ENCODE assay signal across 10 cellular contexts in the genomic region with DNA sequence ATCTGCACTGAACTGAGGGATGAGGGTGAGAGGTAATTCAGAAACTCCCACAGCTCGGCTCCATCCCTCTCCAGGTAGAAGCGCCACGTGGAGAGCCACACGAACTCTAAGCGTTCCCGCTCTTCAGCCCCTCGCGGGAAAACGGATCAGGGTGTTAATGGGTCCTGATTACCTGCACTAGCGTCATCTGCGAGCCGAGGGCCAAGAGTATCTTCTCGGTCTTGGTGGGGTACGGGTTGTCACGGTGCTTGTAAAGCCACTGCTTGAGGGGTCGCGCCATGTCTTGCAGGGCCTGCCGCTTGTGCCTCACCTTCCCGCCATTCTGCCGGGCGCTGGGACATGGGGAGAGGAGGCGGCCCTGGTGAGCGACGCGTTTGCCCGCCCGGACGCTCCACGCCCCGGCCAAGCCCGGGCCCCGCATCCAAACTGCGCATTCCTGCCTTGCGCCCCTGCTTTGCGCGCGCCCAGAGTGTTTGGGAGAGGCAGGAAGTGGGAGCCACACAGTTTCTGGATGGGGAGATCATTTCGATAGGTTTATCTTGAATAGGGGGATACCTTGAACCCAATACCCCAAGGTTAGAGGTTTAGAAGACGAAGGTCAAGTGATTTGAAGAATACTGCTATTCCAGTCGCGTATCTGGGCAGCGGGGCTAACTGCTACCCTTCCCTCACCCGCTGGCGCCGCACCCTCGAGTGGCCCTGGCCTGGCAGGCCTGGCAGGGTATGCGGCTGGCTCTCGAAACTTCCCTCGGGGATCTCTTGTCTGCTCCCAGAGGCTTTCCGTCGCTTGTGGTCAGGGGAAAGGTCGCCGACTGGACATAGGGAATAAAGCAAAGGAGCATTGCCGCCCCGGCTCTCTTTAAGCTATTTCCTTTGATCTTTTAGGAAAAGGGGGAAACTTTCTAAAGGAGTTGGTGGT. TPM values are rescaled to one million over a fixed set of nuclear protein-coding genes. Genes with fewer than 3 reads are reported as not detected.
DNase-seq lines count a peak whose midpoint lies in the region; ATAC-seq, FAIRE-seq and TF ChIP-seq lines count a peak whose summit lies in the region.
"Had no signal": no experiment of that assay in that cellular context is flagged by ENCODE, and none has a peak within 500 bp of the region (broad histone marks: within the 10 kb centered on the region; RNA-seq: fewer than 3 reads in every experiment).

No MANE protein-coding gene starts in this region.

- peaks cover 0 to 26% (median 12%) of the 10 kb centered on the region in 7 donors for H3K9me3 Mint-ChIP-seq in CD14-positive monocyte
- no peaks in the 10 kb centered on the region for H3K9me3 Mint-ChIP-seq in T-helper 2 cell treated with Interferon-gamma antibody and Interleukin-4, amounts not matched to agents 5 μg/mL and 100 μg/mL, for 36 hours

- peak overlapping the region; percentile 96 to 98 for H3K27ac ChIP-seq in ovary

- TF ChIP-seq POLR2A in ovary (IDR thresholded peaks at IDR 0.05) = no peak

- H3K4me3 ChIP-seq in fibroblast of mammary gland (ENCODE audit: control insufficient read depth, low read depth, low read length) (peak overlapping the region; percentile 9), ovary (peak overlapping the region; percentile 75)
- H3K4me3 ChIP-seq: GM12878 had no signal

- no peaks in the 10 kb centered on the region for H3K4me1 ChIP-seq in ovary (ENCODE audit: insufficient read depth)

- TF ChIP-seq CTCF in CD14-positive monocyte (IDR thresholded peaks at IDR 0.05) (no peak), fibroblast of mammary gland (conservative IDR thresholded peaks at IDR 0.05; ENCODE audit: control insufficient read depth, insufficient read depth, low read depth, low read length) (no peak), ovary (IDR thresholded peaks at IDR 0.05) (no peak)

- WGBS in ovary, 3 donors = 50 to 64% (median 62%) methylated on average over 55 of the region's 55 CpGs

- H3K9me3 ChIP-seq in ovary = no peaks in the 10 kb centered on the region
- H3K9me3 ChIP-seq: adrenal gland had no signal

- no peak for ATAC-seq in GM19467 (IDR thresholded peaks at IDR 0.05; ENCODE audit: unreplicated experiment)

- intact Hi-C loops in CD14-positive monocyte (cut with micrococcal nuclease) (loop anchor here (10.0 kb wide), 2 partner anchors 643 to 653 kb away; no protein-coding TSS in a partner anchor), ovary (cut with DNase I) (loop anchor here in 3 of 4 donors (1.0 to 10.0 kb wide), 5 partner anchors 73 to 437 kb away; no protein-coding TSS in a partner anchor)

- peaks cover 57 to 77% (median 59%) of the 10 kb centered on the region in 3 donors for H3K27me3 Mint-ChIP-seq in CD14-positive monocyte (ENCODE audit: low read depth in 3 of 3)
- peaks cover 72% of the 10 kb centered on the region for H3K27me3 Mint-ChIP-seq in T-helper 2 cell treated with Interferon-gamma antibody and Interleukin-4, amounts not matched to agents 5 μg/mL and 100 μg/mL, for 36 hours (ENCODE audit: low read depth)

- H3K4me3 Mint-ChIP-seq in CD14-positive monocyte = peak overlapping the region; percentile 93 to 96
- peak overlapping the region; percentile 68 for H3K4me3 Mint-ChIP-seq in T-helper 2 cell treated with Interferon-gamma antibody and Interleukin-4, amounts not matched to agents 5 μg/mL and 100 μg/mL, for 36 hours

- no peak for FAIRE-seq in urothelium cell line (lab: Jason Lieb, UNC)

- H3K27ac Mint-ChIP-seq in CD14-positive monocyte = no peak overlapping the region
- H3K27ac Mint-ChIP-seq in T-helper 2 cell treated with Interferon-gamma antibody and Interleukin-4, amounts not matched to agents 5 μg/mL and 100 μg/mL, for 36 hours = no peak overlapping the region

- in situ Hi-C loops in KBM-7 (cut with MboI; ENCODE audit: low pct_unique_long_range_greater_than_20kb, low sequenced_read_pairs) = no loop called here

- H3K36me3 ChIP-seq in ovary = no peaks in the 10 kb centered on the region
- H3K36me3 ChIP-seq: adrenal gland had no signal

- TF ChIP-seq EP300 in ovary (IDR thresholded peaks at IDR 0.05) = no peak

- no peak for DNase-seq in CD14-positive monocyte (ENCODE audit: low spot score)
- no peak for DNase-seq in T-helper 2 cell treated with Interferon-gamma antibody and Interleukin-4, amounts not matched to agents 5 μg/mL and 100 μg/mL, for 36 hours (ENCODE audit: low spot score)
- DNase-seq in fibroblast of mammary gland (ENCODE audit: low read depth) = no peak
- DNase-seq in ovary = peak in 4 of 5 donors; percentile 22 to 56 (median 54)
- DNase-seq in urothelium cell line (ENCODE audit: low spot score) = no peak
- DNase-seq in NCI-H226 = no peak
- no peak for DNase-seq in KBM-7

- no peaks in the 10 kb centered on the region for H3K27me3 ChIP-seq in ovary

- peaks cover 0 to 16% of the 10 kb centered on the region in 2 donors for H3K36me3 Mint-ChIP-seq in CD14-positive monocyte
- no peaks in the 10 kb centered on the region for H3K36me3 Mint-ChIP-seq in T-helper 2 cell treated with Interferon-gamma antibody and Interleukin-4, amounts not matched to agents 5 μg/mL and 100 μg/mL, for 36 hours (ENCODE audit: low read depth)

- H3K4me1 Mint-ChIP-seq in CD14-positive monocyte = peaks cover 42% of the 10 kb centered on the region
- peaks cover 18% of the 10 kb centered on the region for H3K4me1 Mint-ChIP-seq in T-helper 2 cell treated with Interferon-gamma antibody and Interleukin-4, amounts not matched to agents 5 μg/mL and 100 μg/mL, for 36 hours (ENCODE audit: low read depth)

RNA-seq across cellular contexts. Expression of a gene that starts 4.2 kb away (rescaled TPM):
- polyA plus RNA-seq in CD14-positive monocyte (not detected), ovary (10 to 100 TPM in 1 of 2 donors, 1 to 10 TPM in 1; 7.4 to 11.2 TPM)
- 10 to 100 TPM in 6 of 7 donors, 1 to 10 TPM in 1; 7.8 to 39.7 (median 21.2) TPM for total RNA-seq in ovary
- total RNA-seq: GM12878 had no signal
- polyA plus RNA-seq: GM12878 had no signal

Comparison
In these comparisons a context has a peak if more than half of its experiments do, and no peak if none do; other contexts are left out.
1. DNase-seq: peak in ovary (4 of 5); none in CD14-positive monocyte (single experiment), T-helper 2 cell treated with Interferon-gamma antibody and Interleukin-4, amounts not matched to agents 5 μg/mL and 100 μg/mL, for 36 hours (single experiment), fibroblast of mammary gland (single experiment), urothelium cell line (single experiment), NCI-H226 (single experiment) and KBM-7 (single experiment).
2. RNA of a gene that starts 4.2 kb away (polyA plus RNA-seq): 7.4 to 11.2 TPM in ovary; not detected in CD14-positive monocyte; every median in the first group is over 4 times any median in the second.